Comparison of ENCODE assay signal across 2 cellular contexts in the genomic region with DNA sequence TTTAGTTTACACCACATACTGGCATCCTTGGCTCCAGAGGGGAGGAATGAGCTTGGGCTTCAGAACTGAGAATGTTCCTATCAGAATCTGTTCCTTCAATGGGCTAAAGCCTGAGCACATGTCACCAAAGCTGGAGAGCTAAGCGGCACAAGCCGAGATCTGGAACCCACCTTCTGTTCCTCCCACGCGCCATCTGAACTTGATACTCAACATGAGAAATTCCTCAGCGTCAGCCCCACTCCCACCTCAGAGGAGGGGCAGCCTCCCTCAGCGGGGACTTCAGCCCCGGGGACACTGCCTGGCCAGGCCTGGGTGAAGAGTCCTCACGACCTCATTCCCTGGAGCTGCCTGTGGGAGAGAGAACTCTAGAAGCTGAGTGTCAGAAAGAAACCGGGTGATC.
TF ChIP-seq lines count a peak whose summit lies in the region.

No MANE protein-coding gene starts in this region.

TF ChIP-seq in HepG2, 621 proteins besides CTCF, POLR2A, EP300 and RAD21:
- TF ChIP-seq, protein P1, sequence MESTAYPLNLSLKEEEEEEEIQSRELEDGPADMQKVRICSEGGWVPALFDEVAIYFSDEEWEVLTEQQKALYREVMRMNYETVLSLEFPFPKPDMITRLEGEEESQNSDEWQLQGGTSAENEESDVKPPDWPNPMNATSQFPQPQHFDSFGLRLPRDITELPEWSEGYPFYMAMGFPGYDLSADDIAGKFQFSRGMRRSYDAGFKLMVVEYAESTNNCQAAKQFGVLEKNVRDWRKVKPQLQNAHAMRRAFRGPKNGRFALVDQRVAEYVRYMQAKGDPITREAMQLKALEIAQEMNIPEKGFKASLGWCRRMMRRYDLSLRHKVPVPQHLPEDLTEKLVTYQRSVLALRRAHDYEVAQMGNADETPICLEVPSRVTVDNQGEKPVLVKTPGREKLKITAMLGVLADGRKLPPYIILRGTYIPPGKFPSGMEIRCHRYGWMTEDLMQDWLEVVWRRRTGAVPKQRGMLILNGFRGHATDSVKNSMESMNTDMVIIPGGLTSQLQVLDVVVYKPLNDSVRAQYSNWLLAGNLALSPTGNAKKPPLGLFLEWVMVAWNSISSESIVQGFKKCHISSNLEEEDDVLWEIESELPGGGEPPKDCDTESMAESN (CRISPR knock-in tag; conservative IDR thresholded peaks at IDR 0.05), result no peak
- peak; percentile 42 for TF ChIP-seq HNF4A (CRISPR knock-in tag; IDR thresholded peaks at IDR 0.05)
- TF ChIP-seq, protein P2, sequence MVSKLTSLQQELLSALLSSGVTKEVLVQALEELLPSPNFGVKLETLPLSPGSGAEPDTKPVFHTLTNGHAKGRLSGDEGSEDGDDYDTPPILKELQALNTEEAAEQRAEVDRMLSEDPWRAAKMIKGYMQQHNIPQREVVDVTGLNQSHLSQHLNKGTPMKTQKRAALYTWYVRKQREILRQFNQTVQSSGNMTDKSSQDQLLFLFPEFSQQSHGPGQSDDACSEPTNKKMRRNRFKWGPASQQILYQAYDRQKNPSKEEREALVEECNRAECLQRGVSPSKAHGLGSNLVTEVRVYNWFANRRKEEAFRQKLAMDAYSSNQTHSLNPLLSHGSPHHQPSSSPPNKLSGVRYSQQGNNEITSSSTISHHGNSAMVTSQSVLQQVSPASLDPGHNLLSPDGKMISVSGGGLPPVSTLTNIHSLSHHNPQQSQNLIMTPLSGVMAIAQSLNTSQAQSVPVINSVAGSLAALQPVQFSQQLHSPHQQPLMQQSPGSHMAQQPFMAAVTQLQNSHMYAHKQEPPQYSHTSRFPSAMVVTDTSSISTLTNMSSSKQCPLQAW (CRISPR knock-in tag; IDR thresholded peaks at IDR 0.05), result 0 out of 2 replicates have a peak, but pooled peaks have one; percentile 28
- TF ChIP-seq, protein P3, sequence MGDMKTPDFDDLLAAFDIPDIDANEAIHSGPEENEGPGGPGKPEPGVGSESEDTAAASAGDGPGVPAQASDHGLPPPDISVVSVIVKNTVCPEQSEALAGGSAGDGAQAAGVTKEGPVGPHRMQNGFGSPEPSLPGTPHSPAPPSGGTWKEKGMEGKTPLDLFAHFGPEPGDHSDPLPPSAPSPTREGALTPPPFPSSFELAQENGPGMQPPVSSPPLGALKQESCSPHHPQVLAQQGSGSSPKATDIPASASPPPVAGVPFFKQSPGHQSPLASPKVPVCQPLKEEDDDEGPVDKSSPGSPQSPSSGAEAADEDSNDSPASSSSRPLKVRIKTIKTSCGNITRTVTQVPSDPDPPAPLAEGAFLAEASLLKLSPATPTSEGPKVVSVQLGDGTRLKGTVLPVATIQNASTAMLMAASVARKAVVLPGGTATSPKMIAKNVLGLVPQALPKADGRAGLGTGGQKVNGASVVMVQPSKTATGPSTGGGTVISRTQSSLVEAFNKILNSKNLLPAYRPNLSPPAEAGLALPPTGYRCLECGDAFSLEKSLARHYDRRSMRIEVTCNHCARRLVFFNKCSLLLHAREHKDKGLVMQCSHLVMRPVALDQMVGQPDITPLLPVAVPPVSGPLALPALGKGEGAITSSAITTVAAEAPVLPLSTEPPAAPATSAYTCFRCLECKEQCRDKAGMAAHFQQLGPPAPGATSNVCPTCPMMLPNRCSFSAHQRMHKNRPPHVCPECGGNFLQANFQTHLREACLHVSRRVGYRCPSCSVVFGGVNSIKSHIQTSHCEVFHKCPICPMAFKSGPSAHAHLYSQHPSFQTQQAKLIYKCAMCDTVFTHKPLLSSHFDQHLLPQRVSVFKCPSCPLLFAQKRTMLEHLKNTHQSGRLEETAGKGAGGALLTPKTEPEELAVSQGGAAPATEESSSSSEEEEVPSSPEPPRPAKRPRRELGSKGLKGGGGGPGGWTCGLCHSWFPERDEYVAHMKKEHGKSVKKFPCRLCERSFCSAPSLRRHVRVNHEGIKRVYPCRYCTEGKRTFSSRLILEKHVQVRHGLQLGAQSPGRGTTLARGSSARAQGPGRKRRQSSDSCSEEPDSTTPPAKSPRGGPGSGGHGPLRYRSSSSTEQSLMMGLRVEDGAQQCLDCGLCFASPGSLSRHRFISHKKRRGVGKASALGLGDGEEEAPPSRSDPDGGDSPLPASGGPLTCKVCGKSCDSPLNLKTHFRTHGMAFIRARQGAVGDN (CRISPR knock-in tag; IDR thresholded peaks at IDR 0.05), result peak; percentile 66
- TF ChIP-seq ERF (CRISPR knock-in tag; IDR thresholded peaks at IDR 0.05), result no peak
- peak; percentile 38 for TF ChIP-seq TEAD3 (CRISPR knock-in tag; optimal IDR thresholded peaks at IDR 0.05; ENCODE audit: borderline replicate concordance)
- no peak for TF ChIP-seq REL (CRISPR knock-in tag; conservative IDR thresholded peaks at IDR 0.05)
- peak; percentile 16; the same call in 1 of the 2 replicates for TF ChIP-seq ZBTB7B (CRISPR knock-in tag; IDR thresholded peaks at IDR 0.05)
- TF ChIP-seq, protein P4, sequence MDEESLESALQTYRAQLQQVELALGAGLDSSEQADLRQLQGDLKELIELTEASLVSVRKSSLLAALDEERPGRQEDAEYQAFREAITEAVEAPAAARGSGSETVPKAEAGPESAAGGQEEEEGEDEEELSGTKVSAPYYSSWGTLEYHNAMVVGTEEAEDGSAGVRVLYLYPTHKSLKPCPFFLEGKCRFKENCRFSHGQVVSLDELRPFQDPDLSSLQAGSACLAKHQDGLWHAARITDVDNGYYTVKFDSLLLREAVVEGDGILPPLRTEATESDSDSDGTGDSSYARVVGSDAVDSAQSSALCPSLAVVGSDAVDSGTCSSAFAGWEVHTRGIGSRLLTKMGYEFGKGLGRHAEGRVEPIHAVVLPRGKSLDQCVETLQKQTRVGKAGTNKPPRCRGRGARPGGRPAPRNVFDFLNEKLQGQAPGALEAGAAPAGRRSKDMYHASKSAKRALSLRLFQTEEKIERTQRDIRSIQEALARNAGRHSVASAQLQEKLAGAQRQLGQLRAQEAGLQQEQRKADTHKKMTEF (CRISPR knock-in tag; IDR thresholded peaks at IDR 0.05), result no peak

TF ChIP-seq in H1, 55 proteins besides CTCF, POLR2A, EP300 and RAD21:
- TF ChIP-seq JUN (IDR thresholded peaks at IDR 0.05; ENCODE audit: low read depth, low read length) (no peak), KDM4A (IDR thresholded peaks at IDR 0.05; ENCODE audit: low read depth, low read length, severe bottlenecking) (no peak), GTF2F1 (IDR thresholded peaks at IDR 0.05; ENCODE audit: borderline replicate concordance, low read depth, low read length) (no peak), CHD1 (IDR thresholded peaks at IDR 0.05; ENCODE audit: low read depth, low read length) (no peak), CTBP2 (IDR thresholded peaks at IDR 0.05; ENCODE audit: borderline replicate concordance, insufficient read depth, insufficient read length, low read length) (no peak), TCF12 (IDR thresholded peaks at IDR 0.05; ENCODE audit: low read depth, low read length) (no peak), HDAC2 (IDR thresholded peaks at IDR 0.05; ENCODE audit: borderline replicate concordance in 1 of 2, low read depth in 2 of 2, low read length in 2 of 2) (no peak)
